1 cellular context compared by ENCODE assay signal in genomic region chr2:214019973-214020345, GRCh38.
TF ChIP-seq lines count a peak whose summit lies in the region.

No MANE protein-coding gene starts in this region.

TF ChIP-seq in HCT116, 20 proteins besides CTCF, POLR2A, EP300 and RAD21:
- TF ChIP-seq SRF (IDR thresholded peaks at IDR 0.05; ENCODE audit: low read depth) (no peak), CEBPB (IDR thresholded peaks at IDR 0.05; ENCODE audit: low read depth) (peak; percentile 49; the same call in 1 of the 2 replicates)
